ENCODE assay signal across 10 cellular contexts in genomic region chr2:105868060-105868459, GRCh38.
A peak's percentile ranks its signal among the peaks of the same experiment; 100 is the strongest.
DNase-seq lines count a peak whose midpoint lies in the region; ATAC-seq and TF ChIP-seq lines count a peak whose summit lies in the region.
"Had no signal": no experiment of that assay in that cellular context is flagged by ENCODE, and none has a peak within 500 bp of the region (broad histone marks: within the 10 kb centered on the region; RNA-seq: fewer than 3 reads in every experiment).

No MANE protein-coding gene starts in this region.

- no peak overlapping the region for H2BK5ac ChIP-seq in IMR-90 (ENCODE audit: low read depth, low read length, poor library complexity, severe bottlenecking)

- peak overlapping the region in 1 of 2 experiments; percentile 20; a peak in 1 of 4 replicates for H4K8ac ChIP-seq in IMR-90 (ENCODE audit: low read depth in 2 of 2, low read length in 2 of 2)

- peak overlapping the region; percentile 95 for H2AK5ac ChIP-seq in IMR-90 (ENCODE audit: low read depth, low read length)

- CTCF ChIA-PET in IMR-90 (lab: Yijun Ruan, JAX) = no interaction called here
- CTCF ChIA-PET in naive thymus-derived CD4-positive, alpha-beta T cell (lab: Charles Lee) = no interaction called here

- ATAC-seq in IMR-90 (ENCODE audit: low read depth) (no peak), GM18867 (IDR thresholded peaks at IDR 0.05; ENCODE audit: unreplicated experiment) (no peak)
- no peak for ATAC-seq in naive thymus-derived CD4-positive, alpha-beta T cell

- intact Hi-C loops in IMR-90 (cut with micrococcal nuclease) = loop anchor here (5.0 kb wide), 1 partner anchor 121 kb away; no protein-coding TSS in a partner anchor
- intact Hi-C loops in dendritic cell treated with granulocyte-macrophage colony-stimulating factor and Interleukin-4, amounts not matched to agents 40 ng/mL and 50 ng/mL, for 4 days (cut with micrococcal nuclease) = no loop called here
- intact Hi-C loops in naive thymus-derived CD4-positive, alpha-beta T cell (cut with micrococcal nuclease) = no loop called here

- peak overlapping the region; percentile 77 for H4K91ac ChIP-seq in IMR-90 (ENCODE audit: insufficient read depth, low read depth, low read length)

- H2BK120ac ChIP-seq in IMR-90 (ENCODE audit: low read depth, low read length) = peak overlapping the region; percentile 95

- no peak overlapping the region for H3K9ac ChIP-seq in IMR-90 (ENCODE audit: low read depth, low read length)

- H3K4me1 ChIP-seq in IMR-90 (ENCODE audit: control insufficient read depth, insufficient read depth, low read length) = peaks cover 19% of the 10 kb centered on the region
- H3K4me1 ChIP-seq in naive thymus-derived CD4-positive, alpha-beta T cell (ENCODE audit: control insufficient read depth in 2 of 2, insufficient read depth in 2 of 2, low read length in 2 of 2) = peaks cover 67 to 79% of the 10 kb centered on the region in 2 donors

- H3K27ac ChIP-seq in IMR-90 (ENCODE audit: insufficient read depth, low read length) = peak overlapping the region; percentile 29; the same call in 1 of the 2 replicates
- H3K27ac ChIP-seq in naive thymus-derived CD4-positive, alpha-beta T cell (ENCODE audit: low read depth, low read length) = no peak overlapping the region
- H3K27ac ChIP-seq in brain microvascular endothelial cell = no peak overlapping the region

- no peaks in the 10 kb centered on the region for H3K9me3 Mint-ChIP-seq in dendritic cell treated with granulocyte-macrophage colony-stimulating factor and Interleukin-4, amounts not matched to agents 40 ng/mL and 50 ng/mL, for 4 days
- H3K9me3 Mint-ChIP-seq in naive thymus-derived CD4-positive, alpha-beta T cell = no peaks in the 10 kb centered on the region

- peaks cover 34% of the 10 kb centered on the region for H3K4me1 Mint-ChIP-seq in dendritic cell treated with granulocyte-macrophage colony-stimulating factor and Interleukin-4, amounts not matched to agents 40 ng/mL and 50 ng/mL, for 4 days (ENCODE audit: low read depth)
- H3K4me1 Mint-ChIP-seq in naive thymus-derived CD4-positive, alpha-beta T cell = peaks cover 57 to 98% (median 91%) of the 10 kb centered on the region in 7 donors

- H3K9me3 ChIP-seq in IMR-90 (ENCODE audit: control insufficient read depth, insufficient read depth, low read length) = no peaks in the 10 kb centered on the region
- H3K9me3 ChIP-seq in naive thymus-derived CD4-positive, alpha-beta T cell (ENCODE audit: control insufficient read depth in 2 of 3, low read length in 3 of 3) = no peaks in the 10 kb centered on the region

- peak overlapping the region; percentile 96; the same call in 1 of the 2 replicates for H2BK20ac ChIP-seq in IMR-90 (ENCODE audit: low read depth, low read length)

- H3K27me3 Mint-ChIP-seq in dendritic cell treated with granulocyte-macrophage colony-stimulating factor and Interleukin-4, amounts not matched to agents 40 ng/mL and 50 ng/mL, for 4 days = no peaks in the 10 kb centered on the region
- no peaks in the 10 kb centered on the region for H3K27me3 Mint-ChIP-seq in naive thymus-derived CD4-positive, alpha-beta T cell

- POLR2A ChIA-PET in IMR-90 (lab: Charles Lee; ENCODE audit: unreplicated experiment) = no interaction called here
- POLR2A ChIA-PET in naive thymus-derived CD4-positive, alpha-beta T cell (lab: Charles Lee) = interaction anchor here (0.6 kb wide), 1 partner anchor 24 kb away, joined by 3 read pairs; no protein-coding TSS in a partner anchor

- BruUV-seq in IMR-90 (replicated peaks; lab: Mats Ljungman, UMichigan) = no TSS peak

- peaks cover 7% of the 10 kb centered on the region for H3K36me3 Mint-ChIP-seq in dendritic cell treated with granulocyte-macrophage colony-stimulating factor and Interleukin-4, amounts not matched to agents 40 ng/mL and 50 ng/mL, for 4 days (ENCODE audit: low read depth)
- H3K36me3 Mint-ChIP-seq in naive thymus-derived CD4-positive, alpha-beta T cell = peaks cover 0 to 50% (median 15%) of the 10 kb centered on the region in 5 donors

- H3K27me3 ChIP-seq in IMR-90 (ENCODE audit: control insufficient read depth, insufficient read depth, low read length) = no peaks in the 10 kb centered on the region
- no peaks in the 10 kb centered on the region for H3K27me3 ChIP-seq in naive thymus-derived CD4-positive, alpha-beta T cell (ENCODE audit: control insufficient read depth in 2 of 2, insufficient read depth in 2 of 2, low read length in 2 of 2)
- no peaks in the 10 kb centered on the region for H3K27me3 ChIP-seq in brain microvascular endothelial cell (replicated peaks)

- no peak overlapping the region for H2AFZ ChIP-seq in IMR-90 (replicated peaks; ENCODE audit: low read length, poor library complexity)

- no peak overlapping the region for H3K4me3 ChIP-seq in IMR-90 (ENCODE audit: insufficient read depth, low read depth, low read length)
- no peak overlapping the region for H3K4me3 ChIP-seq in naive thymus-derived CD4-positive, alpha-beta T cell (ENCODE audit: low read length)
- no peak overlapping the region for H3K4me3 ChIP-seq in brain microvascular endothelial cell (ENCODE audit: low read depth, low read length)

- peak overlapping the region; percentile 65 for H3K4ac ChIP-seq in IMR-90 (ENCODE audit: low read depth, low read length)

- peaks cover 2% of the 10 kb centered on the region; the same call in 1 of the 2 replicates for H3K36me3 ChIP-seq in IMR-90 (ENCODE audit: control insufficient read depth, insufficient read depth, low read length)
- peaks cover 0 to 18% (median 0%) of the 10 kb centered on the region in 3 experiments for H3K36me3 ChIP-seq in naive thymus-derived CD4-positive, alpha-beta T cell (ENCODE audit: control insufficient read depth in 2 of 3, insufficient read depth in 3 of 3, low read length in 3 of 3)
- no peaks in the 10 kb centered on the region for H3K36me3 ChIP-seq in brain microvascular endothelial cell (replicated peaks)

- H3K79me1 ChIP-seq in IMR-90 (ENCODE audit: low read depth in 1 of 2, low read length in 2 of 2) = peaks cover 38 to 83% of the 10 kb centered on the region in 2 experiments

- no peak overlapping the region for H3K56ac ChIP-seq in IMR-90 (ENCODE audit: extremely low read depth, insufficient read depth, low read length)

- dilution Hi-C loops in IMR-90 (cut with HindIII; ENCODE audit: low sequenced_read_pairs, unreplicated experiment) = no loop called here

- peak overlapping the region; percentile 28 for H3K18ac ChIP-seq in IMR-90 (ENCODE audit: low read depth, low read length)

- TF ChIP-seq POLR2A in IMR-90 (IDR thresholded peaks at IDR 0.05; ENCODE audit: low read depth, low read length) = no peak

- H3K23ac ChIP-seq in IMR-90 (ENCODE audit: low read depth, low read length) = peak overlapping the region; percentile 70; the same call in 1 of the 2 replicates

- no peak overlapping the region for H4K5ac ChIP-seq in IMR-90 (ENCODE audit: low read depth, low read length)

- H3K4me3 Mint-ChIP-seq in dendritic cell treated with granulocyte-macrophage colony-stimulating factor and Interleukin-4, amounts not matched to agents 40 ng/mL and 50 ng/mL, for 4 days = no peak overlapping the region
- peak overlapping the region in 6 of 10 donors; percentile 14 to 56 (median 48) for H3K4me3 Mint-ChIP-seq in naive thymus-derived CD4-positive, alpha-beta T cell

- in situ Hi-C loops in IMR-90 (cut with MboI; ENCODE audit: low sequenced_read_pairs) (no loop called here), brain microvascular endothelial cell (cut with HindIII; ENCODE audit: low pct_ligation_motif_present, low sequenced_read_pairs) (no loop called here)

- H3K9me1 ChIP-seq in IMR-90 (ENCODE audit: insufficient read depth, low read length) = peaks cover 41% of the 10 kb centered on the region

- H3K14ac ChIP-seq in IMR-90 (replicated peaks; ENCODE audit: low read depth, low read length) = peak overlapping the region; percentile 80

- DNase-seq in CD1c-positive myeloid dendritic cell (ENCODE audit: extremely low spot score) (peak; percentile 45), IMR-90 (no peak), T-helper 9 cell (no peak), SIG-M5 (lab: John Stamatoyannopoulos, UW) (no peak), brain microvascular endothelial cell (no peak)
- no peak for DNase-seq in naive thymus-derived CD4-positive, alpha-beta T cell
- DNase-seq: NCI-H226; stimulated activated naive CD4-positive, alpha-beta T cell treated with Interleukin-2 at 50 U/mL for 16 hours had no signal

- TF ChIP-seq RAD21 in IMR-90 (IDR thresholded peaks at IDR 0.05; ENCODE audit: low read length) = no peak

- no peak overlapping the region for H2AK9ac ChIP-seq in IMR-90 (replicated peaks; ENCODE audit: low read depth, low read length, poor library complexity)

- no peak for TF ChIP-seq CTCF in IMR-90 (conservative IDR thresholded peaks at IDR 0.05; ENCODE audit: low read depth, low read length)
- TF ChIP-seq CTCF in brain microvascular endothelial cell (IDR thresholded peaks at IDR 0.05; ENCODE audit: low read depth, low read length, missing control alignments) = no peak

- peaks cover 18% of the 10 kb centered on the region for H4K20me1 ChIP-seq in IMR-90 (ENCODE audit: insufficient read depth, low read length)

- WGBS in IMR-90 (ENCODE audit: extremely low coverage in 2 of 2, insufficient read length in 1 of 2), 2 experiments = 100% methylated on average over 2 of the region's 6 CpGs; no CpG with 5 or more reads in 1 of the 2 experiments

- H2BK15ac ChIP-seq in IMR-90 (ENCODE audit: low read depth, low read length) = peak overlapping the region; percentile 87; the same call in 2 of the 3 replicates

- H3K4me2 ChIP-seq in IMR-90 (ENCODE audit: low read depth, low read length) = no peak overlapping the region; the same call in 1 of the 2 replicates

- H3K27ac Mint-ChIP-seq in dendritic cell treated with granulocyte-macrophage colony-stimulating factor and Interleukin-4, amounts not matched to agents 40 ng/mL and 50 ng/mL, for 4 days = peak overlapping the region; percentile 67
- peak overlapping the region in 8 of 9 donors; percentile 18 to 87 (median 59) for H3K27ac Mint-ChIP-seq in naive thymus-derived CD4-positive, alpha-beta T cell

TF ChIP-seq in IMR-90, 13 proteins besides CTCF, POLR2A, EP300 and RAD21 (continues in another document):
- TF ChIP-seq RFX5 (IDR thresholded peaks at IDR 0.05; ENCODE audit: low read depth, low read length) (no peak), MXI1 (IDR thresholded peaks at IDR 0.05; ENCODE audit: borderline replicate concordance, low read depth, low read length) (no peak), RCOR1 (IDR thresholded peaks at IDR 0.05; ENCODE audit: insufficient replicate concordance, low read length) (no peak), CHD1 (IDR thresholded peaks at IDR 0.05; ENCODE audit: low read depth, low read length) (no peak), BHLHE40 (IDR thresholded peaks at IDR 0.05; ENCODE audit: low read depth, low read length) (no peak), USF2 (IDR thresholded peaks at IDR 0.05; ENCODE audit: low read depth, low read length) (no peak), SMC3 (IDR thresholded peaks at IDR 0.05; ENCODE audit: low read depth, low read length) (no peak)
